8 cellular contexts compared by ENCODE assay signal in genomic region chr7:32506266-32507054, GRCh38. TPM values are rescaled to one million over a fixed set of nuclear protein-coding genes. Genes with fewer than 3 reads are reported as not detected.
DNase-seq lines count a peak whose midpoint lies in the region; ATAC-seq and TF ChIP-seq lines count a peak whose summit lies in the region.

No MANE protein-coding gene starts in this region.

- peaks cover 3% of the 10 kb centered on the region for H3K4me1 ChIP-seq in mesenchymal stem cell (ENCODE audit: control insufficient read depth, insufficient read depth, low read depth, low read length)

- no peaks in the 10 kb centered on the region for H3K9me3 Mint-ChIP-seq in activated B cell treated with CpG ODN at 0.5 μM for 24 hours

- no peak overlapping the region for H3K23ac ChIP-seq in mesenchymal stem cell (ENCODE audit: low read length in 2 of 2)

- H2AK5ac ChIP-seq in mesenchymal stem cell (ENCODE audit: low read length, severe bottlenecking), result no peak overlapping the region

- no peak overlapping the region for H2BK5ac ChIP-seq in mesenchymal stem cell (ENCODE audit: low read depth, low read length, poor library complexity, severe bottlenecking)

- no peak overlapping the region for H4K91ac ChIP-seq in mesenchymal stem cell (ENCODE audit: low read length)

- TF ChIP-seq CTCF in activated B cell treated with CpG ODN at 0.5 μM for 24 hours (IDR thresholded peaks at IDR 0.05) (no peak), dorsolateral prefrontal cortex (IDR thresholded peaks at IDR 0.05 in 54 of 56, conservative IDR thresholded peaks at IDR 0.05 in 2 of 56; ENCODE audit: low read depth in 1 of 56, partially characterized antibody in 56 of 56) (no peak)

- peak overlapping the region; percentile 39 for H3K27ac ChIP-seq in mesenchymal stem cell (ENCODE audit: low read length, poor library complexity, severe bottlenecking)
- no peak overlapping the region for H3K27ac ChIP-seq in dorsolateral prefrontal cortex

- H3K27me3 ChIP-seq in mesenchymal stem cell (ENCODE audit: control insufficient read depth in 1 of 2, insufficient read depth in 1 of 2, low read length in 2 of 2), result no peaks in the 10 kb centered on the region
- no peaks in the 10 kb centered on the region for H3K27me3 ChIP-seq in dorsolateral prefrontal cortex

- peak overlapping the region; percentile 65 for H3K9ac ChIP-seq in mesenchymal stem cell (ENCODE audit: low read length)

- H2BK15ac ChIP-seq in mesenchymal stem cell (ENCODE audit: low read depth, poor library complexity, severe bottlenecking), result no peak overlapping the region

- no peak overlapping the region for H2BK12ac ChIP-seq in mesenchymal stem cell (ENCODE audit: low read length in 2 of 2)

- no peak overlapping the region for H3K4me3 Mint-ChIP-seq in activated B cell treated with CpG ODN at 0.5 μM for 24 hours

- peaks cover 47% of the 10 kb centered on the region for H3K4me1 Mint-ChIP-seq in activated B cell treated with CpG ODN at 0.5 μM for 24 hours

- peaks cover 29% of the 10 kb centered on the region for H3K36me3 Mint-ChIP-seq in activated B cell treated with CpG ODN at 0.5 μM for 24 hours (ENCODE audit: low read depth)

- H3K27ac Mint-ChIP-seq in activated B cell treated with CpG ODN at 0.5 μM for 24 hours, result peak overlapping the region; percentile 66

- H2AFZ ChIP-seq in mesenchymal stem cell (ENCODE audit: low read depth, low read length), result no peak overlapping the region

- H3K27me3 Mint-ChIP-seq in activated B cell treated with CpG ODN at 0.5 μM for 24 hours, result no peaks in the 10 kb centered on the region

- intact Hi-C loops in activated B cell treated with CpG ODN at 0.5 μM for 24 hours (cut with micrococcal nuclease) (no loop called here), dorsolateral prefrontal cortex (cut with DNase I) (no loop called here)

- CTCF ChIA-PET in activated B cell treated with CpG ODN at 0.5 μM for 24 hours (lab: Charles Lee), result no interaction called here

- no peak overlapping the region for H3K18ac ChIP-seq in mesenchymal stem cell (ENCODE audit: low read depth in 1 of 2, low read length in 2 of 2)

- H4K8ac ChIP-seq in mesenchymal stem cell (ENCODE audit: low read length), result no peak overlapping the region

- peaks cover 7% of the 10 kb centered on the region for H3K79me1 ChIP-seq in mesenchymal stem cell (replicated peaks; ENCODE audit: low read length, poor library complexity, severe bottlenecking)

- ATAC-seq in GM18508 (IDR thresholded peaks at IDR 0.05; ENCODE audit: insufficient read depth, unreplicated experiment), result peak; percentile 52
- ATAC-seq in HG03039 (IDR thresholded peaks at IDR 0.05; ENCODE audit: unreplicated experiment), result peak; percentile 74
- ATAC-seq in activated B cell treated with CpG ODN at 0.5 μM for 24 hours (ENCODE audit: low read depth), result no peak
- ATAC-seq in HG03280 (IDR thresholded peaks at IDR 0.05; ENCODE audit: unreplicated experiment), result no peak
- ATAC-seq in HG03342 (IDR thresholded peaks at IDR 0.05; ENCODE audit: unreplicated experiment), result no peak

- H3K36me3 ChIP-seq in mesenchymal stem cell (ENCODE audit: control insufficient read depth in 1 of 2, insufficient read depth in 2 of 2, low read depth in 1 of 2, low read length in 2 of 2), result peaks cover 0 to 2% of the 10 kb centered on the region in 2 experiments

- H3K4me2 ChIP-seq in mesenchymal stem cell (ENCODE audit: low read length, poor library complexity, severe bottlenecking), result no peak overlapping the region

- no peak overlapping the region for H3K4ac ChIP-seq in mesenchymal stem cell (ENCODE audit: low read depth in 1 of 2, low read length in 2 of 2)

- no peak overlapping the region for H3K14ac ChIP-seq in mesenchymal stem cell (ENCODE audit: low read length in 2 of 2)

- H3K9me3 ChIP-seq in mesenchymal stem cell (ENCODE audit: control insufficient read depth, low read length), result no peaks in the 10 kb centered on the region

- POLR2A ChIA-PET in activated B cell treated with CpG ODN at 0.5 μM for 24 hours (lab: Charles Lee), result interaction anchor here (0.8 kb wide), 1 partner anchor 10 kb away, joined by 3 read pairs; no protein-coding TSS in a partner anchor

- 75% methylated on average over 4 of the region's 5 CpGs for WGBS in mesenchymal stem cell

- H2BK120ac ChIP-seq in mesenchymal stem cell (ENCODE audit: low read depth, low read length), result no peak overlapping the region

- H3K4me3 ChIP-seq in mesenchymal stem cell (ENCODE audit: insufficient read depth in 1 of 2, low read depth in 1 of 2, low read length in 2 of 2) (peak overlapping the region in 1 of 2 experiments; percentile 46), dorsolateral prefrontal cortex (no peak overlapping the region)

- DNase-seq in activated B cell treated with CpG ODN at 0.5 μM for 24 hours, result no peak
- DNase-seq in mesenchymal stem cell, result peak; percentile 95
- no peak for DNase-seq in dorsolateral prefrontal cortex
- DNase-seq in SHP77 treated with DMSO at 0.1 percent for 48 hours (lab: John Stamatoyannopoulos, UW), result no peak

RNA-seq across cellular contexts. Expression of gene AVL9, which starts 11.2 kb away (rescaled TPM):
- 36.6 and 52.5 TPM in 2 replicates for total RNA-seq in activated B cell treated with CpG ODN at 0.5 μM for 24 hours
- 11.4 TPM for polyA plus RNA-seq in mesenchymal stem cell (2013, experiment 1 of 2)
- 12.5 TPM for polyA plus RNA-seq in mesenchymal stem cell (2013, experiment 2 of 2)
- 10 to 100 TPM; 38.2 to 86.2 (median 63.0) TPM for total RNA-seq in dorsolateral prefrontal cortex

RNA-seq across cellular contexts. Expression of gene LSM5, which starts 16.3 kb away (rescaled TPM):
- total RNA-seq in activated B cell treated with CpG ODN at 0.5 μM for 24 hours (47.1 and 53.3 TPM in 2 replicates), dorsolateral prefrontal cortex (10 to 100 TPM; 16.7 to 34.2 (median 24.6) TPM)
- polyA plus RNA-seq in mesenchymal stem cell (2013, experiment 1 of 2), result 67.9 TPM
- 76.5 TPM for polyA plus RNA-seq in mesenchymal stem cell (2013, experiment 2 of 2)

Comparison
In these comparisons a context has a peak if more than half of its experiments do, and no peak if none do; other contexts are left out.
1. ATAC-seq: peak in GM18508 (single experiment) and HG03039 (single experiment); none in activated B cell treated with CpG ODN at 0.5 μM for 24 hours (single experiment), HG03280 (single experiment) and HG03342 (single experiment).